ENCODE assay signal across 2 cellular contexts in the genomic region with DNA sequence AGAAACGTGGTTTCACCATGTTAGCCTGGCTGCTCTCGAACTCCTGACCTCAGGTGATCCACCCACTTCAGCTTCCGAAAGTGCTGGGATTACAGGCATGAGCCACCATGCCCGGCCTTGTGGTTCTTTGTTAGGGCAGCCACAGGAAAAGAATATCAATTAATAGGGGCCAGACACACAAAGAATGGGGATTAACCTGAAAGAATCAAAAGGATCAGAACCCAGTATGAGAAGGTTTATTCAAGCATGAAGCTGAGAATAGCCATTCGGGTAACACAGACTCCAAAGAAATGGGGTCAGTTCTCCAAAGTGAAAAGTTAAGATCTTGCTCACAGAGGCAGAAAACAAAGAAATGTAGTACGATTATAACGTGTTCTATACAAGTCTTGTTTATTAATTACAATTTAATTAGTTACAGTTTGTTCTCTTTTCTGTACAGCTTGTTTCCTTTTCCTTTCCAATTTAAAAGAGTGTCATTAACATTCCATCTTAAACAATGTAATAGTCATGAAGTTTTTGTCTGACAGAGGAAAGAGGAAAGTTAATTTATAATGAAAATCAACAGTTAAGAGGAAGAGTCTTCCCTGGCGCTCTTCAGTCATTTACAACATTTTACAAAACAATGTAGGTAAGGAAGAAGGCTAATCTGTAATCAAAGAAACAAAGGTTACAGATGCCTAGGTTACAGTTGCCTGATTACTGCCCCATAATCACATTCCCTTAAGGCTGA.
TF ChIP-seq lines count a peak whose summit lies in the region.

No MANE protein-coding gene starts in this region.

TF ChIP-seq in Ishikawa, 13 proteins besides CTCF, POLR2A, EP300 and RAD21:
- TF ChIP-seq EGR1 (IDR thresholded peaks at IDR 0.05), result no peak
- no peak for TF ChIP-seq YY1 (IDR thresholded peaks at IDR 0.05; ENCODE audit: low read depth)
- TF ChIP-seq TCF12 (IDR thresholded peaks at IDR 0.05; ENCODE audit: low read depth), result no peak
- TF ChIP-seq CREB1 (IDR thresholded peaks at IDR 0.05; ENCODE audit: low read depth), result no peak
- no peak for TF ChIP-seq NFIC (IDR thresholded peaks at IDR 0.05)
- no peak for TF ChIP-seq CEBPB (IDR thresholded peaks at IDR 0.05)
- TF ChIP-seq ZBTB7A (IDR thresholded peaks at IDR 0.05; ENCODE audit: low read depth), result no peak
- TF ChIP-seq TAF1 (IDR thresholded peaks at IDR 0.05; ENCODE audit: low read depth), result no peak

TF ChIP-seq in H1, 55 proteins besides CTCF, POLR2A, EP300 and RAD21:
- TF ChIP-seq GABPA (IDR thresholded peaks at IDR 0.05; ENCODE audit: borderline replicate concordance, insufficient read depth, low read length) (no peak), BCL11A (IDR thresholded peaks at IDR 0.05; ENCODE audit: low read depth in 2 of 2, low read length in 2 of 2) (no peak), CHD2 (IDR thresholded peaks at IDR 0.05; ENCODE audit: low read length) (no peak), SP4 (IDR thresholded peaks at IDR 0.05; ENCODE audit: low read length) (no peak), NANOG (IDR thresholded peaks at IDR 0.05; ENCODE audit: insufficient read depth, low read depth, low read length, poor library complexity, severe bottlenecking) (peak; percentile 90), TBP (IDR thresholded peaks at IDR 0.05; ENCODE audit: low read depth, low read length) (no peak), JUN (IDR thresholded peaks at IDR 0.05; ENCODE audit: low read depth, low read length) (no peak), SP1 (IDR thresholded peaks at IDR 0.05; ENCODE audit: low read depth, low read length) (0 out of 2 replicates have a peak, but pooled peaks have one; percentile 50), CEBPB (IDR thresholded peaks at IDR 0.05; ENCODE audit: low read depth, low read length) (no peak), SIRT6 (IDR thresholded peaks at IDR 0.05; ENCODE audit: low read length) (no peak)
- TF ChIP-seq, protein P1, sequence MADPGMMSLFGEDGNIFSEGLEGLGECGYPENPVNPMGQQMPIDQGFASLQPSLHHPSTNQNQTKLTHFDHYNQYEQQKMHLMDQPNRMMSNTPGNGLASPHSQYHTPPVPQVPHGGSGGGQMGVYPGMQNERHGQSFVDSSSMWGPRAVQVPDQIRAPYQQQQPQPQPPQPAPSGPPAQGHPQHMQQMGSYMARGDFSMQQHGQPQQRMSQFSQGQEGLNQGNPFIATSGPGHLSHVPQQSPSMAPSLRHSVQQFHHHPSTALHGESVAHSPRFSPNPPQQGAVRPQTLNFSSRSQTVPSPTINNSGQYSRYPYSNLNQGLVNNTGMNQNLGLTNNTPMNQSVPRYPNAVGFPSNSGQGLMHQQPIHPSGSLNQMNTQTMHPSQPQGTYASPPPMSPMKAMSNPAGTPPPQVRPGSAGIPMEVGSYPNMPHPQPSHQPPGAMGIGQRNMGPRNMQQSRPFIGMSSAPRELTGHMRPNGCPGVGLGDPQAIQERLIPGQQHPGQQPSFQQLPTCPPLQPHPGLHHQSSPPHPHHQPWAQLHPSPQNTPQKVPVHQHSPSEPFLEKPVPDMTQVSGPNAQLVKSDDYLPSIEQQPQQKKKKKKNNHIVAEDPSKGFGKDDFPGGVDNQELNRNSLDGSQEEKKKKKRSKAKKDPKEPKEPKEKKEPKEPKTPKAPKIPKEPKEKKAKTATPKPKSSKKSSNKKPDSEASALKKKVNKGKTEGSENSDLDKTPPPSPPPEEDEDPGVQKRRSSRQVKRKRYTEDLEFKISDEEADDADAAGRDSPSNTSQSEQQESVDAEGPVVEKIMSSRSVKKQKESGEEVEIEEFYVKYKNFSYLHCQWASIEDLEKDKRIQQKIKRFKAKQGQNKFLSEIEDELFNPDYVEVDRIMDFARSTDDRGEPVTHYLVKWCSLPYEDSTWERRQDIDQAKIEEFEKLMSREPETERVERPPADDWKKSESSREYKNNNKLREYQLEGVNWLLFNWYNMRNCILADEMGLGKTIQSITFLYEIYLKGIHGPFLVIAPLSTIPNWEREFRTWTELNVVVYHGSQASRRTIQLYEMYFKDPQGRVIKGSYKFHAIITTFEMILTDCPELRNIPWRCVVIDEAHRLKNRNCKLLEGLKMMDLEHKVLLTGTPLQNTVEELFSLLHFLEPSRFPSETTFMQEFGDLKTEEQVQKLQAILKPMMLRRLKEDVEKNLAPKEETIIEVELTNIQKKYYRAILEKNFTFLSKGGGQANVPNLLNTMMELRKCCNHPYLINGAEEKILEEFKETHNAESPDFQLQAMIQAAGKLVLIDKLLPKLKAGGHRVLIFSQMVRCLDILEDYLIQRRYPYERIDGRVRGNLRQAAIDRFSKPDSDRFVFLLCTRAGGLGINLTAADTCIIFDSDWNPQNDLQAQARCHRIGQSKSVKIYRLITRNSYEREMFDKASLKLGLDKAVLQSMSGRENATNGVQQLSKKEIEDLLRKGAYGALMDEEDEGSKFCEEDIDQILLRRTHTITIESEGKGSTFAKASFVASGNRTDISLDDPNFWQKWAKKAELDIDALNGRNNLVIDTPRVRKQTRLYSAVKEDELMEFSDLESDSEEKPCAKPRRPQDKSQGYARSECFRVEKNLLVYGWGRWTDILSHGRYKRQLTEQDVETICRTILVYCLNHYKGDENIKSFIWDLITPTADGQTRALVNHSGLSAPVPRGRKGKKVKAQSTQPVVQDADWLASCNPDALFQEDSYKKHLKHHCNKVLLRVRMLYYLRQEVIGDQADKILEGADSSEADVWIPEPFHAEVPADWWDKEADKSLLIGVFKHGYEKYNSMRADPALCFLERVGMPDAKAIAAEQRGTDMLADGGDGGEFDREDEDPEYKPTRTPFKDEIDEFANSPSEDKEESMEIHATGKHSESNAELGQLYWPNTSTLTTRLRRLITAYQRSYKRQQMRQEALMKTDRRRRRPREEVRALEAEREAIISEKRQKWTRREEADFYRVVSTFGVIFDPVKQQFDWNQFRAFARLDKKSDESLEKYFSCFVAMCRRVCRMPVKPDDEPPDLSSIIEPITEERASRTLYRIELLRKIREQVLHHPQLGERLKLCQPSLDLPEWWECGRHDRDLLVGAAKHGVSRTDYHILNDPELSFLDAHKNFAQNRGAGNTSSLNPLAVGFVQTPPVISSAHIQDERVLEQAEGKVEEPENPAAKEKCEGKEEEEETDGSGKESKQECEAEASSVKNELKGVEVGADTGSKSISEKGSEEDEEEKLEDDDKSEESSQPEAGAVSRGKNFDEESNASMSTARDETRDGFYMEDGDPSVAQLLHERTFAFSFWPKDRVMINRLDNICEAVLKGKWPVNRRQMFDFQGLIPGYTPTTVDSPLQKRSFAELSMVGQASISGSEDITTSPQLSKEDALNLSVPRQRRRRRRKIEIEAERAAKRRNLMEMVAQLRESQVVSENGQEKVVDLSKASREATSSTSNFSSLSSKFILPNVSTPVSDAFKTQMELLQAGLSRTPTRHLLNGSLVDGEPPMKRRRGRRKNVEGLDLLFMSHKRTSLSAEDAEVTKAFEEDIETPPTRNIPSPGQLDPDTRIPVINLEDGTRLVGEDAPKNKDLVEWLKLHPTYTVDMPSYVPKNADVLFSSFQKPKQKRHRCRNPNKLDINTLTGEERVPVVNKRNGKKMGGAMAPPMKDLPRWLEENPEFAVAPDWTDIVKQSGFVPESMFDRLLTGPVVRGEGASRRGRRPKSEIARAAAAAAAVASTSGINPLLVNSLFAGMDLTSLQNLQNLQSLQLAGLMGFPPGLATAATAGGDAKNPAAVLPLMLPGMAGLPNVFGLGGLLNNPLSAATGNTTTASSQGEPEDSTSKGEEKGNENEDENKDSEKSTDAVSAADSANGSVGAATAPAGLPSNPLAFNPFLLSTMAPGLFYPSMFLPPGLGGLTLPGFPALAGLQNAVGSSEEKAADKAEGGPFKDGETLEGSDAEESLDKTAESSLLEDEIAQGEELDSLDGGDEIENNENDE (IDR thresholded peaks at IDR 0.05; ENCODE audit: insufficient replicate concordance, low read length), result peak; percentile 74
